ENCODE assay signal across 1 cellular context in the genomic region with DNA sequence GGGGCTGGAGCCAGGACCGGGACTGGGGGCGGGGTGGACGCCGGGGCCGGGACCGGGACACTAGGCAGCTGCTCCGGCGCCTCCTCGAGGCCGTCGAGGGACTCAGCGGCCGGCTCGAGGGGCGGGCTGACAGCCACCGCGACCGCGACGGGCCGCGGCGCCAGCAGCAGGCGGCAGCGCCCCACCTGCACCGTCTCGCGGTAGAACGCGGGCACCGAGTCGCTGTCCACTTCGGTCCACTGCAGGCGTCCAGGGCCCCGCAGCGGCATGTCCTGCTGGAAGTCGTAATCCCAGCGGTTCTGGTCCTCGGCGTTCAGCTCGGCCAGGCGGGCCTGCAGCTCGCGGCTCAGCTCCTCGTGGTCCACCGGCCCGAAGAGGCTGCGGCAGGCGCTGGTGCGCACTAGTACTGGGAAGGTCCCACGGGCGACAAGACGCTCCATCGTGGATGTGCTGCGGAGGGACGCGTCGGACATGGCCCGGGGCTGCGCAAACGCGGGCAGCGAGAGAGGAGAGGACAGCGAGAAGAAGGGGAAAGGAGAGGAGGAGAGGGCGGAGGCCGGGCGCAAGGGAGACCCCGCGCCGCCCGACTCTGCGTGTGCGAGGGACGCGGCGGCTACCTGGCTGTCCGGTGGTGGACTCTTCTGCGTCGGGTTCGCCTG.
TF ChIP-seq lines count a peak whose summit lies in the region.

No MANE protein-coding gene starts in this region.

TF ChIP-seq in K562, 482 proteins besides CTCF, POLR2A, EP300 and RAD21 (continued from another document and continues in another):
- 0 out of 2 replicates have a peak, but pooled peaks have one; percentile 59 for TF ChIP-seq ZNF124 (CRISPR knock-in tag; IDR thresholded peaks at IDR 0.05)
- no peak for TF ChIP-seq STAT5B (CRISPR knock-in tag; IDR thresholded peaks at IDR 0.05)
- no peak for TF ChIP-seq DDX20 (tag; IDR thresholded peaks at IDR 0.05; ENCODE audit: low read depth)
- TF ChIP-seq, protein P1, sequence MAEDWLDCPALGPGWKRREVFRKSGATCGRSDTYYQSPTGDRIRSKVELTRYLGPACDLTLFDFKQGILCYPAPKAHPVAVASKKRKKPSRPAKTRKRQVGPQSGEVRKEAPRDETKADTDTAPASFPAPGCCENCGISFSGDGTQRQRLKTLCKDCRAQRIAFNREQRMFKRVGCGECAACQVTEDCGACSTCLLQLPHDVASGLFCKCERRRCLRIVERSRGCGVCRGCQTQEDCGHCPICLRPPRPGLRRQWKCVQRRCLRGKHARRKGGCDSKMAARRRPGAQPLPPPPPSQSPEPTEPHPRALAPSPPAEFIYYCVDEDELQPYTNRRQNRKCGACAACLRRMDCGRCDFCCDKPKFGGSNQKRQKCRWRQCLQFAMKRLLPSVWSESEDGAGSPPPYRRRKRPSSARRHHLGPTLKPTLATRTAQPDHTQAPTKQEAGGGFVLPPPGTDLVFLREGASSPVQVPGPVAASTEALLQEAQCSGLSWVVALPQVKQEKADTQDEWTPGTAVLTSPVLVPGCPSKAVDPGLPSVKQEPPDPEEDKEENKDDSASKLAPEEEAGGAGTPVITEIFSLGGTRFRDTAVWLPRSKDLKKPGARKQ (CRISPR knock-in tag; IDR thresholded peaks at IDR 0.05): no peak
- TF ChIP-seq, protein P2, sequence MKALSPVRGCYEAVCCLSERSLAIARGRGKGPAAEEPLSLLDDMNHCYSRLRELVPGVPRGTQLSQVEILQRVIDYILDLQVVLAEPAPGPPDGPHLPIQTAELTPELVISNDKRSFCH (CRISPR knock-in tag; IDR thresholded peaks at IDR 0.05): no peak
- TF ChIP-seq, protein P2 (tag; IDR thresholded peaks at IDR 0.05): no peak
- TF ChIP-seq PTTG1 (tag; IDR thresholded peaks at IDR 0.05; ENCODE audit: low read depth): no peak
- TF ChIP-seq SIN3A (IDR thresholded peaks at IDR 0.05; ENCODE audit: borderline replicate concordance in 2 of 2, control insufficient read depth in 1 of 2, low read depth in 2 of 2, low read length in 2 of 2): no peak
- TF ChIP-seq, protein P3, sequence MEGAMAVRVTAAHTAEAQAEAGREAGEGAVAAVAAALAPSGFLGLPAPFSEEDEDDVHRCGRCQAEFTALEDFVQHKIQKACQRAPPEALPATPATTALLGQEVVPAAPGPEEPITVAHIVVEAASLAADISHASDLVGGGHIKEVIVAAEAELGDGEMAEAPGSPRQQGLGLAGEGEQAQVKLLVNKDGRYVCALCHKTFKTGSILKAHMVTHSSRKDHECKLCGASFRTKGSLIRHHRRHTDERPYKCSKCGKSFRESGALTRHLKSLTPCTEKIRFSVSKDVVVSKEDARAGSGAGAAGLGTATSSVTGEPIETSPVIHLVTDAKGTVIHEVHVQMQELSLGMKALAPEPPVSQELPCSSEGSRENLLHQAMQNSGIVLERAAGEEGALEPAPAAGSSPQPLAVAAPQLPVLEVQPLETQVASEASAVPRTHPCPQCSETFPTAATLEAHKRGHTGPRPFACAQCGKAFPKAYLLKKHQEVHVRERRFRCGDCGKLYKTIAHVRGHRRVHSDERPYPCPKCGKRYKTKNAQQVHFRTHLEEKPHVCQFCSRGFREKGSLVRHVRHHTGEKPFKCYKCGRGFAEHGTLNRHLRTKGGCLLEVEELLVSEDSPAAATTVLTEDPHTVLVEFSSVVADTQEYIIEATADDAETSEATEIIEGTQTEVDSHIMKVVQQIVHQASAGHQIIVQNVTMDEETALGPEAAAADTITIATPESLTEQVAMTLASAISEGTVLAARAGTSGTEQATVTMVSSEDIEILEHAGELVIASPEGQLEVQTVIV (CRISPR knock-in tag; IDR thresholded peaks at IDR 0.05; ENCODE audit: borderline replicate concordance): no peak
- TF ChIP-seq ZNF695 (CRISPR knock-in tag; IDR thresholded peaks at IDR 0.05): no peak
- TF ChIP-seq DACH1 (IDR thresholded peaks at IDR 0.05; ENCODE audit: partially characterized antibody): no peak
- TF ChIP-seq FUS (optimal IDR thresholded peaks at IDR 0.05; ENCODE audit: low read depth, low read length): no peak
- no peak for TF ChIP-seq HNRNPH1 (optimal IDR thresholded peaks at IDR 0.05; ENCODE audit: low read depth, low read length)
- peak; percentile 22 for TF ChIP-seq MEIS2 (IDR thresholded peaks at IDR 0.05; ENCODE audit: partially characterized antibody)
- TF ChIP-seq KHSRP (IDR thresholded peaks at IDR 0.05): no peak
- peak; percentile 54; the same call in 1 of the 2 replicates for TF ChIP-seq GATAD2A (IDR thresholded peaks at IDR 0.05)
- TF ChIP-seq ZNF449 (CRISPR knock-in tag; IDR thresholded peaks at IDR 0.05): no peak
- no peak for TF ChIP-seq BRCA1 (IDR thresholded peaks at IDR 0.05)
- no peak for TF ChIP-seq BRCA1 (CRISPR knock-in tag; IDR thresholded peaks at IDR 0.05)
- no peak for TF ChIP-seq WHSC1 (IDR thresholded peaks at IDR 0.05; ENCODE audit: low read length)
- no peak for TF ChIP-seq BRD9 (IDR thresholded peaks at IDR 0.05; ENCODE audit: low read depth, partially characterized antibody)
- TF ChIP-seq PHF21A (IDR thresholded peaks at IDR 0.05; ENCODE audit: borderline replicate concordance, low read depth): no peak
- no peak for TF ChIP-seq POLR2B (IDR thresholded peaks at IDR 0.05; ENCODE audit: low read depth, partially characterized antibody)
- peak; percentile 59; the same call in 1 of the 2 replicates for TF ChIP-seq ZNF830 (CRISPR knock-in tag; IDR thresholded peaks at IDR 0.05)
- no peak for TF ChIP-seq CREB1 (IDR thresholded peaks at IDR 0.05)
- TF ChIP-seq CREB1 (CRISPR knock-in tag; IDR thresholded peaks at IDR 0.05): peak; percentile 73
- TF ChIP-seq THRAP3 (IDR thresholded peaks at IDR 0.05; ENCODE audit: borderline replicate concordance): no peak
- no peak for TF ChIP-seq GABPA (tag; conservative IDR thresholded peaks at IDR 0.05; ENCODE audit: low read depth)
- TF ChIP-seq SMARCA4 (IDR thresholded peaks at IDR 0.05): no peak
- TF ChIP-seq ZNF707 (CRISPR knock-in tag; conservative IDR thresholded peaks at IDR 0.05): no peak
- TF ChIP-seq ZBTB1 (CRISPR knock-in tag; IDR thresholded peaks at IDR 0.05; ENCODE audit: borderline replicate concordance, low read depth): peak; percentile 88
- TF ChIP-seq, protein P4, sequence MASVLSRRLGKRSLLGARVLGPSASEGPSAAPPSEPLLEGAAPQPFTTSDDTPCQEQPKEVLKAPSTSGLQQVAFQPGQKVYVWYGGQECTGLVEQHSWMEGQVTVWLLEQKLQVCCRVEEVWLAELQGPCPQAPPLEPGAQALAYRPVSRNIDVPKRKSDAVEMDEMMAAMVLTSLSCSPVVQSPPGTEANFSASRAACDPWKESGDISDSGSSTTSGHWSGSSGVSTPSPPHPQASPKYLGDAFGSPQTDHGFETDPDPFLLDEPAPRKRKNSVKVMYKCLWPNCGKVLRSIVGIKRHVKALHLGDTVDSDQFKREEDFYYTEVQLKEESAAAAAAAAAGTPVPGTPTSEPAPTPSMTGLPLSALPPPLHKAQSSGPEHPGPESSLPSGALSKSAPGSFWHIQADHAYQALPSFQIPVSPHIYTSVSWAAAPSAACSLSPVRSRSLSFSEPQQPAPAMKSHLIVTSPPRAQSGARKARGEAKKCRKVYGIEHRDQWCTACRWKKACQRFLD (CRISPR knock-in tag; IDR thresholded peaks at IDR 0.05): no peak
- TF ChIP-seq JUN (IDR thresholded peaks at IDR 0.05; ENCODE audit: borderline replicate concordance, low read depth, low read length): peak; percentile 43; the same call in 1 of the 2 replicates
- peak; percentile 91; the same call in 1 of the 2 replicates for TF ChIP-seq JUN (CRISPR knock-in tag; IDR thresholded peaks at IDR 0.05; ENCODE audit: borderline replicate concordance)
- TF ChIP-seq CREM (IDR thresholded peaks at IDR 0.05; ENCODE audit: low read depth): 0 out of 2 replicates have a peak, but pooled peaks have one; percentile 3
- peak; percentile 38; the same call in 1 of the 2 replicates for TF ChIP-seq ATF7 (IDR thresholded peaks at IDR 0.05)
- TF ChIP-seq CUX1 (CRISPR knock-in tag; IDR thresholded peaks at IDR 0.05): no peak
- no peak for TF ChIP-seq ZBTB8A (IDR thresholded peaks at IDR 0.05; ENCODE audit: partially characterized antibody)
- no peak for TF ChIP-seq MTF1 (CRISPR knock-in tag; IDR thresholded peaks at IDR 0.05; ENCODE audit: borderline replicate concordance)
- no peak for TF ChIP-seq MEF2D (tag; conservative IDR thresholded peaks at IDR 0.05; ENCODE audit: low read depth)
- no peak for TF ChIP-seq ZNF311 (CRISPR knock-in tag; IDR thresholded peaks at IDR 0.05)
- TF ChIP-seq LARP7 (IDR thresholded peaks at IDR 0.05): 0 out of 2 replicates have a peak, but pooled peaks have one; percentile 32
- TF ChIP-seq EHMT2 (IDR thresholded peaks at IDR 0.05): no peak
- TF ChIP-seq PYGO2 (tag; IDR thresholded peaks at IDR 0.05): no peak
- TF ChIP-seq ZFX (CRISPR knock-in tag; IDR thresholded peaks at IDR 0.05): peak; percentile 85
- no peak for TF ChIP-seq RFX5 (IDR thresholded peaks at IDR 0.05; ENCODE audit: low read depth, low read length)
- no peak for TF ChIP-seq ZNF174 (CRISPR knock-in tag; IDR thresholded peaks at IDR 0.05)
- no peak for TF ChIP-seq HNRNPK (IDR thresholded peaks at IDR 0.05; ENCODE audit: low read depth, low read length, poor library complexity, severe bottlenecking)
- no peak for TF ChIP-seq SAFB2 (IDR thresholded peaks at IDR 0.05; ENCODE audit: borderline replicate concordance, low read depth, low read length, severe bottlenecking)
- TF ChIP-seq PHB (CRISPR knock-in tag; IDR thresholded peaks at IDR 0.05): peak; percentile 29; the same call in 1 of the 2 replicates
- TF ChIP-seq KLF1 (tag; IDR thresholded peaks at IDR 0.05): no peak
- no peak for TF ChIP-seq SIX5 (IDR thresholded peaks at IDR 0.05; ENCODE audit: borderline replicate concordance in 1 of 2, insufficient read depth in 1 of 2, low read depth in 1 of 2, low read length in 2 of 2)
- TF ChIP-seq, protein P5, sequence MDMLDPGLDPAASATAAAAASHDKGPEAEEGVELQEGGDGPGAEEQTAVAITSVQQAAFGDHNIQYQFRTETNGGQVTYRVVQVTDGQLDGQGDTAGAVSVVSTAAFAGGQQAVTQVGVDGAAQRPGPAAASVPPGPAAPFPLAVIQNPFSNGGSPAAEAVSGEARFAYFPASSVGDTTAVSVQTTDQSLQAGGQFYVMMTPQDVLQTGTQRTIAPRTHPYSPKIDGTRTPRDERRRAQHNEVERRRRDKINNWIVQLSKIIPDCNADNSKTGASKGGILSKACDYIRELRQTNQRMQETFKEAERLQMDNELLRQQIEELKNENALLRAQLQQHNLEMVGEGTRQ (CRISPR knock-in tag; IDR thresholded peaks at IDR 0.05): no peak
- TF ChIP-seq, protein P6, sequence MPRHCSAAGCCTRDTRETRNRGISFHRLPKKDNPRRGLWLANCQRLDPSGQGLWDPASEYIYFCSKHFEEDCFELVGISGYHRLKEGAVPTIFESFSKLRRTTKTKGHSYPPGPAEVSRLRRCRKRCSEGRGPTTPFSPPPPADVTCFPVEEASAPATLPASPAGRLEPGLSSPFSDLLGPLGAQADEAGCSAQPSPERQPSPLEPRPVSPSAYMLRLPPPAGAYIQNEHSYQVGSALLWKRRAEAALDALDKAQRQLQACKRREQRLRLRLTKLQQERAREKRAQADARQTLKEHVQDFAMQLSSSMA (CRISPR knock-in tag; IDR thresholded peaks at IDR 0.05): no peak
- TF ChIP-seq, protein P7, sequence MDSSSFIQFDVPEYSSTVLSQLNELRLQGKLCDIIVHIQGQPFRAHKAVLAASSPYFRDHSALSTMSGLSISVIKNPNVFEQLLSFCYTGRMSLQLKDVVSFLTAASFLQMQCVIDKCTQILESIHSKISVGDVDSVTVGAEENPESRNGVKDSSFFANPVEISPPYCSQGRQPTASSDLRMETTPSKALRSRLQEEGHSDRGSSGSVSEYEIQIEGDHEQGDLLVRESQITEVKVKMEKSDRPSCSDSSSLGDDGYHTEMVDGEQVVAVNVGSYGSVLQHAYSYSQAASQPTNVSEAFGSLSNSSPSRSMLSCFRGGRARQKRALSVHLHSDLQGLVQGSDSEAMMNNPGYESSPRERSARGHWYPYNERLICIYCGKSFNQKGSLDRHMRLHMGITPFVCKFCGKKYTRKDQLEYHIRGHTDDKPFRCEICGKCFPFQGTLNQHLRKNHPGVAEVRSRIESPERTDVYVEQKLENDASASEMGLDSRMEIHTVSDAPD (CRISPR knock-in tag; IDR thresholded peaks at IDR 0.05): no peak
